ENCODE assay signal across 7 cellular contexts in the genomic region with DNA sequence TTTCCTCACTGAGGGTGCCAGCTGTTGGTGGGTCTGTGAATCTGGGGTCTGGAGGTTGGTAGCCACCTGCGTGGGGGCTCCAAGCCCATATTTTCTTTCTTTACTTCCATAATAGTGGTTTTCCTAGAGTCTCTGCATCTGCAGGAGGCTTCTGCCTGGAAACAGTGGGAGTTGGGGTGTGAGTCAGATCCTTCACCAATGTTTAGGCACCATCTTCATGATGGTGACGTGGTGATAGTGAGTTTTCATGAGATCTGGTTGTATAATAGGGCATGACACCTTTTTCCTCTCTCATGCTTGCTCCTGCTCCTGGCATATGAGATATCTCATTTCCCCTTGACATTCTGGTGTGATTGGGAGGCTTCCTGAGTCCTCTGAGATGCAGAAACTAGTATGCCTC.
A peak's percentile ranks its signal among the peaks of the same experiment; 100 is the strongest.
DNase-seq lines count a peak whose midpoint lies in the region; ATAC-seq, FAIRE-seq and TF ChIP-seq lines count a peak whose summit lies in the region.
"Not testable (repeated sequence)": the region's sequence is repeated elsewhere in the genome, so short reads cannot be mapped to it uniquely, and the experiment has no call there.

No MANE protein-coding gene starts in this region.

- CTCF ChIA-PET in K562 (lab: Yijun Ruan, JAX; ENCODE audit: low intra/inter-chr PET ratio); endothelial cell of umbilical vein (lab: Charles Lee): not testable (repeated sequence)

- H3K9me1 ChIP-seq in K562 (ENCODE audit: control insufficient read depth, insufficient read depth, low read length); endothelial cell of umbilical vein (replicated peaks; ENCODE audit: control insufficient read depth, extremely low read depth, insufficient read depth, low read length): not testable (repeated sequence)

- dilution Hi-C loops in endothelial cell of umbilical vein (cut with MboI; ENCODE audit: extremely low pct_ligation_motif_present, low sequenced_read_pairs), result not testable (repeated sequence)

- not testable (repeated sequence) for H4K20me1 ChIP-seq in K562 (replicated peaks; ENCODE audit: control insufficient read depth, insufficient read depth, low read length); endothelial cell of umbilical vein (replicated peaks; ENCODE audit: control insufficient read depth, extremely low read depth, insufficient read depth, low read length)

- not testable (repeated sequence) for H3K9ac ChIP-seq in K562 (ENCODE audit: insufficient read depth in 1 of 2, low read depth in 2 of 2, low read length in 2 of 2); endothelial cell of umbilical vein (replicated peaks; ENCODE audit: extremely low read depth, insufficient read depth, low read length)

- H3K4me3 ChIP-seq in K562; endothelial cell of umbilical vein (replicated peaks in 1 of 3; ENCODE audit: insufficient read depth in 1 of 3, low read depth in 1 of 3, low read length in 3 of 3): not testable (repeated sequence)

- intact Hi-C loops in K562 (cut with micrococcal nuclease); endothelial cell of umbilical vein (cut with micrococcal nuclease): not testable (repeated sequence)

- not testable (repeated sequence) for H3K4me2 ChIP-seq in K562 (ENCODE audit: insufficient read depth, low read length); endothelial cell of umbilical vein (ENCODE audit: insufficient read depth, low read length)

- not testable (repeated sequence) for H3K9me3 ChIP-seq in K562 (replicated peaks; ENCODE audit: control insufficient read depth, insufficient read depth, low read depth, low read length); endothelial cell of umbilical vein (replicated peaks; ENCODE audit: control insufficient read depth, insufficient read depth, low read length)

- 9% methylated on average over 2 of the region's 2 CpGs for WGBS in K562 (ENCODE audit: insufficient coverage, low coverage, missing lambda C conversion rate)

- H3K27ac ChIP-seq in K562 (ENCODE audit: extremely low read depth, low read depth, low read length); endothelial cell of umbilical vein (ENCODE audit: insufficient read depth, low read depth, low read length): not testable (repeated sequence)

- ATAC-seq in K562, result not testable (repeated sequence)

- not testable (repeated sequence) for TF ChIP-seq CTCF in GM20000 (IDR thresholded peaks at IDR 0.05; ENCODE audit: extremely low read depth, missing control alignments); K562 (IDR thresholded peaks at IDR 0.05 in 2 of 3, conservative IDR thresholded peaks at IDR 0.05 in 1 of 3; ENCODE audit: insufficient read depth in 2 of 3, low read depth in 1 of 3, low read length in 3 of 3); endothelial cell of umbilical vein (IDR thresholded peaks at IDR 0.05; ENCODE audit: extremely low read depth in 1 of 2, insufficient read depth in 1 of 2, low read depth in 1 of 2, low read length in 2 of 2)

- not testable (repeated sequence) for FAIRE-seq in K562 (lab: Jason Lieb, UNC); endothelial cell of umbilical vein (lab: Jason Lieb, UNC)

- not testable (repeated sequence) for H3K27me3 ChIP-seq in K562 (ENCODE audit: control insufficient read depth in 2 of 2, insufficient read depth in 2 of 2, low read length in 2 of 2); endothelial cell of umbilical vein (ENCODE audit: control insufficient read depth in 2 of 2, insufficient read depth in 2 of 2, low read length in 2 of 2)

- DNase-seq in AG20443 (ENCODE audit: low spot score) (peak; percentile 0), Daoy (ENCODE audit: low read depth) (peak; percentile 13), GM20000 (ENCODE audit: low spot score) (peak; percentile 0), K562 (ENCODE audit: extremely low read depth in 1 of 4, low spot score in 3 of 4) (peak in 3 of 4 experiments; percentile 1 to 3 (median 2)), endothelial cell of umbilical vein (ENCODE audit: low read depth, low spot score) (peak; percentile 66), iPS-NIHi7 (ENCODE audit: extremely low spot score) (peak; percentile 0), putamen (ENCODE audit: low spot score) (peak; percentile 66)

- not testable (repeated sequence) for TF ChIP-seq RAD21 in K562 (CRISPR knock-in tag; conservative IDR thresholded peaks at IDR 0.05 in 1 of 2, IDR thresholded peaks at IDR 0.05 in 1 of 2)

- in situ Hi-C loops in K562 (cut with MboI), result not testable (repeated sequence)

- not testable (repeated sequence) for H2AFZ ChIP-seq in K562 (ENCODE audit: low read depth, low read length); endothelial cell of umbilical vein (ENCODE audit: low read depth, low read length)

- not testable (repeated sequence) for TF ChIP-seq EP300 in K562 (IDR thresholded peaks at IDR 0.05; ENCODE audit: low read length)

- H3K4me1 ChIP-seq in K562 (replicated peaks in 1 of 2; ENCODE audit: control insufficient read depth in 2 of 2, insufficient read depth in 2 of 2, low read length in 2 of 2); endothelial cell of umbilical vein (ENCODE audit: control insufficient read depth, extremely low read depth, insufficient read depth, low read length): not testable (repeated sequence)

- H3K36me3 ChIP-seq in K562 (ENCODE audit: control insufficient read depth, insufficient read depth, low read length); endothelial cell of umbilical vein (ENCODE audit: control insufficient read depth in 2 of 2, extremely low read depth in 1 of 2, insufficient read depth in 2 of 2, low read length in 2 of 2): not testable (repeated sequence)

- POLR2A ChIA-PET in K562 (lab: Yijun Ruan, JAX); endothelial cell of umbilical vein (lab: Charles Lee): not testable (repeated sequence)

- H3K79me2 ChIP-seq in K562 (ENCODE audit: control insufficient read depth, insufficient read depth, low read length); endothelial cell of umbilical vein (ENCODE audit: control insufficient read depth, insufficient read depth, low read length): not testable (repeated sequence)

- not testable (repeated sequence) for TF ChIP-seq POLR2A in K562 (conservative IDR thresholded peaks at IDR 0.05); endothelial cell of umbilical vein (IDR thresholded peaks at IDR 0.05; ENCODE audit: low read depth, low read length)

- not testable (repeated sequence) for BruUV-seq in K562 (replicated peaks; lab: Mats Ljungman, UMichigan); endothelial cell of umbilical vein (replicated peaks; lab: Mats Ljungman, UMichigan)

TF ChIP-seq in endothelial cell of umbilical vein, 7 proteins besides CTCF, POLR2A, EP300 and RAD21:
- TF ChIP-seq GATA2 (IDR thresholded peaks at IDR 0.05; ENCODE audit: insufficient read depth, insufficient read length, low read depth, low read length) (peak; percentile 61), FOS (IDR thresholded peaks at IDR 0.05; ENCODE audit: borderline replicate concordance, insufficient read depth, low read length) (peak; percentile 67)

Comparison
In these comparisons a context has a peak if more than half of its experiments do, and no peak if none do; other contexts are left out.
1. DNase-seq: peak in every context shown above with its lines; median percentile 66 in endothelial cell of umbilical vein; 66 in putamen; 13 in Daoy; 2 in K562; 0 in AG20443; 0 in GM20000; 0 in iPS-NIHi7.